Comparison of ENCODE assay signal across 1 cellular context in the genomic region with DNA sequence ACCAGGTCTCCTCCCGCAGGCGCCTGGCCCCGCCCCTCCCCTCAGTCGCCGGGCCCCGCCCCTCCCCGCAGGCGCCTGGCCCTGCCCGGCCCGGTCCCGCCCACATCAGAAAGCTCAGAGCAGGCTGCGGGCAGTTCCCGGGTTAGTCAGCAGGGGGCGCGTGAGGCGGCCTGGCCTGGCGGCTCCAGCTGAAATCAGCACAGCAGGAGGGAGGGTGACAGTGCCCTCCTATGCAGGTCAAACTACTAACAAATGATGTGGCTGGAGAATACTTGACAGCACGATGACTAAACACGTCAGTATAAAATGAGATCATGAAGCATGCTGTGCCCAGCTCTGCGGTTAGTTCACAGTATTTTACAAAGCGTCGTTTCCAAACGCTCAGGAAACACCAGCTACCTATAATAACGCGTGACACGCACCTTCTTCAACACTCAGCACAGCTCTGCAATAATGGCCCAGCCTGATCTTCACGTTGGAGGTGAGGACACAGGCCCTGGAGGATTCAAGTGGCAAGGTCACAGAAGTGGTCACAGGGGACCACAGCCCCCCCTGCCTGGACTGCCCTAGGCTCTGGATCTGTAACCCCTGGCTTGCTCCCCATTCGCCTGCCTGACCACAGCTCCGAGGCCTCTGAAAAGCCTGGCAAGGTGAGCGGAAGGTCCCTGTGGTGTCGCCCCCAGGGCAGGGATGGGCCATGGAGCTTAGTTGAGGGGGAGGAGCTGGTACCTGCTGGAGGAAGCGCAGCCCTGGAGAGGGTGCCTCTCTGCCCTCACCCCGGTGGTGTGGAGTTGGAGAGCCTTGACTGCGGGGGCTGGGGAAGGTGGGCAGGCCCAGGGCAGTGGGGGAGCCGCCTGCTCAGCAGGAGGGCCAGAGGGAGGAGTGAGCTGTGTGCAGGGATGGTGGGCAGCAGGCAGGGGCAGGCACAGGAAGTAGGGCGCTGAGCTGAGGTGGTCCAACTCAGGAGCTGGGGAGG.
TF ChIP-seq lines count a peak whose summit lies in the region.

No MANE protein-coding gene starts in this region.

TF ChIP-seq in GM23338, 12 proteins besides CTCF, POLR2A, EP300 and RAD21 (continued from another document):
- TF ChIP-seq, protein P1, sequence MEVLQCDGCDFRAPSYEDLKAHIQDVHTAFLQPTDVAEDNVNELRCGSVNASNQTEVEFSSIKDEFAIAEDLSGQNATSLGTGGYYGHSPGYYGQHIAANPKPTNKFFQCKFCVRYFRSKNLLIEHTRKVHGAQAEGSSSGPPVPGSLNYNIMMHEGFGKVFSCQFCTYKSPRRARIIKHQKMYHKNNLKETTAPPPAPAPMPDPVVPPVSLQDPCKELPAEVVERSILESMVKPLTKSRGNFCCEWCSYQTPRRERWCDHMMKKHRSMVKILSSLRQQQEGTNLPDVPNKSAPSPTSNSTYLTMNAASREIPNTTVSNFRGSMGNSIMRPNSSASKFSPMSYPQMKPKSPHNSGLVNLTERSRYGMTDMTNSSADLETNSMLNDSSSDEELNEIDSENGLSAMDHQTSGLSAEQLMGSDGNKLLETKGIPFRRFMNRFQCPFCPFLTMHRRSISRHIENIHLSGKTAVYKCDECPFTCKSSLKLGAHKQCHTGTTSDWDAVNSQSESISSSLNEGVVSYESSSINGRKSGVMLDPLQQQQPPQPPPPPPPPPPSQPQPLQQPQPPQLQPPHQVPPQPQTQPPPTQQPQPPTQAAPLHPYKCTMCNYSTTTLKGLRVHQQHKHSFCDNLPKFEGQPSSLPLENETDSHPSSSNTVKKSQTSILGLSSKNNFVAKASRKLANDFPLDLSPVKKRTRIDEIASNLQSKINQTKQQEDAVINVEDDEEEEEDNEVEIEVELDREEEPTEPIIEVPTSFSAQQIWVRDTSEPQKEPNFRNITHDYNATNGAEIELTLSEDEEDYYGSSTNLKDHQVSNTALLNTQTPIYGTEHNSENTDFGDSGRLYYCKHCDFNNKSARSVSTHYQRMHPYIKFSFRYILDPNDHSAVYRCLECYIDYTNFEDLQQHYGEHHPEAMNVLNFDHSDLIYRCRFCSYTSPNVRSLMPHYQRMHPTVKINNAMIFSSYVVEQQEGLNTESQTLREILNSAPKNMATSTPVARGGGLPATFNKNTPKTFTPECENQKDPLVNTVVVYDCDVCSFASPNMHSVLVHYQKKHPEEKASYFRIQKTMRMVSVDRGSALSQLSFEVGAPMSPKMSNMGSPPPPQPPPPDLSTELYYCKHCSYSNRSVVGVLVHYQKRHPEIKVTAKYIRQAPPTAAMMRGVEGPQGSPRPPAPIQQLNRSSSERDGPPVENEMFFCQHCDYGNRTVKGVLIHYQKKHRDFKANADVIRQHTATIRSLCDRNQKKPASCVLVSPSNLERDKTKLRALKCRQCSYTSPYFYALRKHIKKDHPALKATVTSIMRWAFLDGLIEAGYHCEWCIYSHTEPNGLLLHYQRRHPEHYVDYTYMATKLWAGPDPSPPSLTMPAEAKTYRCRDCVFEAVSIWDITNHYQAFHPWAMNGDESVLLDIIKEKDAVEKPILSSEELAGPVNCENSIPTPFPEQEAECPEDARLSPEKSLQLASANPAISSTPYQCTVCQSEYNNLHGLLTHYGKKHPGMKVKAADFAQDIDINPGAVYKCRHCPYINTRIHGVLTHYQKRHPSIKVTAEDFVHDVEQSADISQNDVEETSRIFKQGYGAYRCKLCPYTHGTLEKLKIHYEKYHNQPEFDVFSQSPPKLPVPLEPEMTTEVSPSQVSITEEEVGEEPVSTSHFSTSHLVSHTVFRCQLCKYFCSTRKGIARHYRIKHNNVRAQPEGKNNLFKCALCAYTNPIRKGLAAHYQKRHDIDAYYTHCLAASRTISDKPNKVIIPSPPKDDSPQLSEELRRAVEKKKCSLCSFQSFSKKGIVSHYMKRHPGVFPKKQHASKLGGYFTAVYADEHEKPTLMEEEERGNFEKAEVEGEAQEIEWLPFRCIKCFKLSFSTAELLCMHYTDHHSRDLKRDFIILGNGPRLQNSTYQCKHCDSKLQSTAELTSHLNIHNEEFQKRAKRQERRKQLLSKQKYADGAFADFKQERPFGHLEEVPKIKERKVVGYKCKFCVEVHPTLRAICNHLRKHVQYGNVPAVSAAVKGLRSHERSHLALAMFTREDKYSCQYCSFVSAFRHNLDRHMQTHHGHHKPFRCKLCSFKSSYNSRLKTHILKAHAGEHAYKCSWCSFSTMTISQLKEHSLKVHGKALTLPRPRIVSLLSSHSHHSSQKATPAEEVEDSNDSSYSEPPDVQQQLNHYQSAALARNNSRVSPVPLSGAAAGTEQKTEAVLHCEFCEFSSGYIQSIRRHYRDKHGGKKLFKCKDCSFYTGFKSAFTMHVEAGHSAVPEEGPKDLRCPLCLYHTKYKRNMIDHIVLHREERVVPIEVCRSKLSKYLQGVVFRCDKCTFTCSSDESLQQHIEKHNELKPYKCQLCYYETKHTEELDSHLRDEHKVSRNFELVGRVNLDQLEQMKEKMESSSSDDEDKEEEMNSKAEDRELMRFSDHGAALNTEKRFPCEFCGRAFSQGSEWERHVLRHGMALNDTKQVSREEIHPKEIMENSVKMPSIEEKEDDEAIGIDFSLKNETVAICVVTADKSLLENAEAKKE (CRISPR knock-in tag; IDR thresholded peaks at IDR 0.05) = no peak
- TF ChIP-seq, protein P2, sequence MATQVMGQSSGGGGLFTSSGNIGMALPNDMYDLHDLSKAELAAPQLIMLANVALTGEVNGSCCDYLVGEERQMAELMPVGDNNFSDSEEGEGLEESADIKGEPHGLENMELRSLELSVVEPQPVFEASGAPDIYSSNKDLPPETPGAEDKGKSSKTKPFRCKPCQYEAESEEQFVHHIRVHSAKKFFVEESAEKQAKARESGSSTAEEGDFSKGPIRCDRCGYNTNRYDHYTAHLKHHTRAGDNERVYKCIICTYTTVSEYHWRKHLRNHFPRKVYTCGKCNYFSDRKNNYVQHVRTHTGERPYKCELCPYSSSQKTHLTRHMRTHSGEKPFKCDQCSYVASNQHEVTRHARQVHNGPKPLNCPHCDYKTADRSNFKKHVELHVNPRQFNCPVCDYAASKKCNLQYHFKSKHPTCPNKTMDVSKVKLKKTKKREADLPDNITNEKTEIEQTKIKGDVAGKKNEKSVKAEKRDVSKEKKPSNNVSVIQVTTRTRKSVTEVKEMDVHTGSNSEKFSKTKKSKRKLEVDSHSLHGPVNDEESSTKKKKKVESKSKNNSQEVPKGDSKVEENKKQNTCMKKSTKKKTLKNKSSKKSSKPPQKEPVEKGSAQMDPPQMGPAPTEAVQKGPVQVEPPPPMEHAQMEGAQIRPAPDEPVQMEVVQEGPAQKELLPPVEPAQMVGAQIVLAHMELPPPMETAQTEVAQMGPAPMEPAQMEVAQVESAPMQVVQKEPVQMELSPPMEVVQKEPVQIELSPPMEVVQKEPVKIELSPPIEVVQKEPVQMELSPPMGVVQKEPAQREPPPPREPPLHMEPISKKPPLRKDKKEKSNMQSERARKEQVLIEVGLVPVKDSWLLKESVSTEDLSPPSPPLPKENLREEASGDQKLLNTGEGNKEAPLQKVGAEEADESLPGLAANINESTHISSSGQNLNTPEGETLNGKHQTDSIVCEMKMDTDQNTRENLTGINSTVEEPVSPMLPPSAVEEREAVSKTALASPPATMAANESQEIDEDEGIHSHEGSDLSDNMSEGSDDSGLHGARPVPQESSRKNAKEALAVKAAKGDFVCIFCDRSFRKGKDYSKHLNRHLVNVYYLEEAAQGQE (IDR thresholded peaks at IDR 0.05; ENCODE audit: unreplicated experiment) = no peak
- TF ChIP-seq EZH2phosphoT487 (IDR thresholded peaks at IDR 0.05; ENCODE audit: unreplicated experiment) (no peak), STAT1 (IDR thresholded peaks at IDR 0.05; ENCODE audit: unreplicated experiment) (no peak), NANOG (IDR thresholded peaks at IDR 0.05; ENCODE audit: borderline replicate concordance) (no peak)
